ENCODE assay signal across 22 cellular contexts in the genomic region with DNA sequence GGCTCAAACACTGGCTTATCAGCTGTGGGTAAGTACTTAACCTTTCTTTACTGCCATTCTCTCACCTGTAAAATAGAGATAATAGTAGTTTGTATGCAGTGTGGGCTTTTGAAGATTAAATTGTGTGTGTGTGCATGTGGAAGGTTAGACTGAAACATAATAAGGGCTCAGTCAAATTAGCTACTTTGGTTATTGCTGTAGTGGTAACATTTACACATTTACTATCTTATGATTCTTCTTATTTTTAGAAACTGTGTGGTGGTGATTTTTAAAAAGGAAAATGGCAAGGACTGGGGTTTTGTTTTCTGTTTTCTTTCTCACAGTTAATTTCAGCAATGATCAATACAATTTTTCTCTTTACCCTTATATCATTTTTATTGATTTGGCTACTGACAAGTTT.
A peak's percentile ranks its signal among the peaks of the same experiment; 100 is the strongest.
DNase-seq lines count a peak whose midpoint lies in the region; ATAC-seq and TF ChIP-seq lines count a peak whose summit lies in the region.
"Had no signal": no experiment of that assay in that cellular context is flagged by ENCODE, and none has a peak within 500 bp of the region (broad histone marks: within the 10 kb centered on the region; RNA-seq: fewer than 3 reads in every experiment).

No MANE protein-coding gene starts in this region.

- no peak overlapping the region for H3K4me3 ChIP-seq in gastrocnemius medialis
- H3K4me3 ChIP-seq: GM23338 had no signal

- in situ Hi-C loops in gastrocnemius medialis (cut with MboI; ENCODE audit: low sequenced_read_pairs in 4 of 4) = no loop called here

- H3K4me1 ChIP-seq in gastrocnemius medialis = peaks cover 10 to 16% of the 10 kb centered on the region in 2 donors
- H3K4me1 ChIP-seq: BE2C had no signal

- no peaks in the 10 kb centered on the region for H3K27me3 ChIP-seq in gastrocnemius medialis
- H3K27me3 ChIP-seq: BE2C had no signal

- no peak for TF ChIP-seq POLR2A in gastrocnemius medialis (IDR thresholded peaks at IDR 0.05)

- no peak for TF ChIP-seq CTCF in gastrocnemius medialis (IDR thresholded peaks at IDR 0.05 in 4 of 5, conservative IDR thresholded peaks at IDR 0.05 in 1 of 5)

- no peaks in the 10 kb centered on the region for H3K36me3 ChIP-seq in gastrocnemius medialis
- H3K36me3 ChIP-seq: BE2C had no signal

- ATAC-seq in GM18867 (IDR thresholded peaks at IDR 0.05; ENCODE audit: unreplicated experiment) = peak; percentile 77
- ATAC-seq in GM19395 (IDR thresholded peaks at IDR 0.05; ENCODE audit: unreplicated experiment) = peak; percentile 48
- peak; percentile 52 for ATAC-seq in HG03432 (IDR thresholded peaks at IDR 0.05; ENCODE audit: unreplicated experiment)
- no peak for ATAC-seq in gastrocnemius medialis
- ATAC-seq: GM23338, HCT116 had no signal

- intact Hi-C loops in gastrocnemius medialis (cut with DNase I; ENCODE audit: low total_unique reads) = no loop called here
- intact Hi-C loops in head of caudate nucleus (cut with DNase I) = no loop called here

- no peak overlapping the region for H3K27ac ChIP-seq in gastrocnemius medialis

- no peaks in the 10 kb centered on the region for H3K9me3 ChIP-seq in gastrocnemius medialis
- H3K9me3 ChIP-seq: BE2C had no signal

- peak; percentile 77 for DNase-seq in NCI-H526 treated with DMSO at 0.1 percent for 48 hours (lab: John Stamatoyannopoulos, UW)
- no peak for DNase-seq in DMS 273 treated with DMSO at 0.1 percent for 48 hours (lab: John Stamatoyannopoulos, UW)
- DNase-seq in gastrocnemius medialis = no peak
- no peak for DNase-seq in head of caudate nucleus
- DNase-seq in stimulated activated naive CD4-positive, alpha-beta T cell (lab: John Stamatoyannopoulos, UW) = no peak
- DNase-seq: ACHN; BE2C; C1 segment of cervical spinal cord; CD4-positive, CD25-positive, alpha-beta regulatory T cell; CD8-positive, alpha-beta memory T cell; COR-L47; DMS153; DMS79; GDM1; H7; HFFc6; KG1 had no signal

Comparison
In these comparisons a context has a peak if more than half of its experiments do, and no peak if none do; other contexts are left out.
1. ATAC-seq: peak in GM18867 (single experiment), GM19395 (single experiment) and HG03432 (single experiment); none in gastrocnemius medialis (0 of 2).